Comparison of ENCODE assay signal across 1 cellular context in the genomic region with DNA sequence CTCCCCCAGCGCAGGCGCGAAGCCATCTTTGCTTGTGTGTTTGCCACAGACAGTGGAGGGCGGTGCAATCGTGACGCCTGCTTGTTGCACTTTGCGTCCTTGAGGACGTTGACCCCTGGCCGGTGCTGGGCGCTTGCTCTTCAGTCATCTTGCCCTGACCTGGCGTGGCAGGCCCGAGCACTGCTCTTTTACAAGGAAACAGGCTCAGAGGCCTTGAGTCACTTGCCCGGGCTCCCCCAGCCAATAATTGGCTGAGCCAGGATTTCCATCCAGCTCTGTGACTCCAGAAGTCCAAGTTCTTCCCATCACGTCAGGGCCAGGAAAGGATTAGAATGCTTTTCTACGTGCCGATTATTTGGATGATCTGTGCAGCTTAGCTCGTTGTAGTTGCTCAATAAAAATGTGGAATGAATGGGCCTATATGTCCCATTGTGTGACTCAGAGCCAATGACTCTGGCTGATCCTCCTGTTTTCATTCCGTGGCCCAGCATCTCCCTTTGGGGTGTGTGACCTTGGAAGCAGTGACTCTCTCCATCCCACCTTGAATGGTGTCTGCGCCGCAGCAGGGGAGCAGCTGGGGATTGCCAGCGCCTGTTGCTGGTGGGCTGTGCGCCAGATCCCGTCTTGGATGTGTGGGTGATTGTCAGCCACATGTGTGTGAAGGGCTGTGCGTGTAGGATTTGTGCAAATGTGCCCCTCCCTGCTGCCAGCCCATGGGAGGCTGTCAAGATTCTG.
TF ChIP-seq lines count a peak whose summit lies in the region.

No MANE protein-coding gene starts in this region.

TF ChIP-seq in HepG2, 621 proteins besides CTCF, POLR2A, EP300 and RAD21 (continued from another document and continues in another):
- TF ChIP-seq HMGXB4 (CRISPR knock-in tag; IDR thresholded peaks at IDR 0.05; ENCODE audit: borderline replicate concordance in 1 of 2, low read depth in 1 of 2) (peak; percentile 52 to 63; a peak in 2 of 4 replicates), GATAD1 (CRISPR knock-in tag; IDR thresholded peaks at IDR 0.05) (peak; percentile 74), XBP1 (CRISPR knock-in tag; IDR thresholded peaks at IDR 0.05) (no peak), ZZZ3 (CRISPR knock-in tag; IDR thresholded peaks at IDR 0.05; ENCODE audit: borderline replicate concordance) (0 out of 2 replicates have a peak, but pooled peaks have one; percentile 27), ZNF451 (CRISPR knock-in tag; IDR thresholded peaks at IDR 0.05) (no peak; the same call in 1 of the 2 replicates), ZNF329 (CRISPR knock-in tag; IDR thresholded peaks at IDR 0.05; ENCODE audit: low read depth) (no peak), ZNF18 (CRISPR knock-in tag; IDR thresholded peaks at IDR 0.05; ENCODE audit: insufficient replicate concordance) (no peak), MXI1 (IDR thresholded peaks at IDR 0.05; ENCODE audit: borderline replicate concordance, low read depth, low read length) (peak; percentile 70; the same call in 1 of the 3 replicates), ZNF660 (CRISPR knock-in tag; IDR thresholded peaks at IDR 0.05; ENCODE audit: borderline replicate concordance, low read depth) (no peak), BRD4 (CRISPR knock-in tag; IDR thresholded peaks at IDR 0.05) (0 out of 2 replicates have a peak, but pooled peaks have one; percentile 32), KLF11 (CRISPR knock-in tag; IDR thresholded peaks at IDR 0.05) (no peak), POGZ (CRISPR knock-in tag; IDR thresholded peaks at IDR 0.05) (peak; percentile 75), ZNF510 (CRISPR knock-in tag; IDR thresholded peaks at IDR 0.05; ENCODE audit: low read depth) (peak; percentile 67; the same call in 1 of the 2 replicates), ARNT2 (CRISPR knock-in tag; IDR thresholded peaks at IDR 0.05; ENCODE audit: low read depth) (peak; percentile 74; the same call in 1 of the 2 replicates), ZNF776 (CRISPR knock-in tag; IDR thresholded peaks at IDR 0.05) (no peak), SRSF9 (IDR thresholded peaks at IDR 0.05; ENCODE audit: borderline replicate concordance, insufficient read depth, low read depth, low read length, poor library complexity, severe bottlenecking) (no peak), PHF8 (CRISPR knock-in tag; IDR thresholded peaks at IDR 0.05) (peak; percentile 37; the same call in 1 of the 2 replicates), AKNA (CRISPR knock-in tag; IDR thresholded peaks at IDR 0.05; ENCODE audit: borderline replicate concordance) (no peak), RFX5 (IDR thresholded peaks at IDR 0.05; ENCODE audit: low read depth, low read length) (no peak), ZNF562 (CRISPR knock-in tag; IDR thresholded peaks at IDR 0.05; ENCODE audit: borderline replicate concordance) (no peak), KDM5A (IDR thresholded peaks at IDR 0.05; ENCODE audit: borderline replicate concordance, low read length) (no peak), ZC3H4 (CRISPR knock-in tag; IDR thresholded peaks at IDR 0.05; ENCODE audit: borderline replicate concordance) (0 out of 2 replicates have a peak, but pooled peaks have one; percentile 37), ZBTB7A (CRISPR knock-in tag; IDR thresholded peaks at IDR 0.05) (no peak), ZNF136 (CRISPR knock-in tag; IDR thresholded peaks at IDR 0.05; ENCODE audit: low read depth) (no peak), MEIS2 (CRISPR knock-in tag; IDR thresholded peaks at IDR 0.05) (peak; percentile 89), ZNF430 (CRISPR knock-in tag; IDR thresholded peaks at IDR 0.05) (peak; percentile 79; the same call in 1 of the 2 replicates), NCOA2 (CRISPR knock-in tag; IDR thresholded peaks at IDR 0.05) (peak; percentile 72), NFE2L1 (CRISPR knock-in tag; IDR thresholded peaks at IDR 0.05; ENCODE audit: borderline replicate concordance) (no peak), TAF1 (CRISPR knock-in tag; IDR thresholded peaks at IDR 0.05) (no peak), ONECUT2 (CRISPR knock-in tag; IDR thresholded peaks at IDR 0.05) (no peak), HNRNPUL1 (IDR thresholded peaks at IDR 0.05; ENCODE audit: low read depth, low read length) (no peak), PREB (CRISPR knock-in tag; IDR thresholded peaks at IDR 0.05) (no peak)
- TF ChIP-seq, protein P1, sequence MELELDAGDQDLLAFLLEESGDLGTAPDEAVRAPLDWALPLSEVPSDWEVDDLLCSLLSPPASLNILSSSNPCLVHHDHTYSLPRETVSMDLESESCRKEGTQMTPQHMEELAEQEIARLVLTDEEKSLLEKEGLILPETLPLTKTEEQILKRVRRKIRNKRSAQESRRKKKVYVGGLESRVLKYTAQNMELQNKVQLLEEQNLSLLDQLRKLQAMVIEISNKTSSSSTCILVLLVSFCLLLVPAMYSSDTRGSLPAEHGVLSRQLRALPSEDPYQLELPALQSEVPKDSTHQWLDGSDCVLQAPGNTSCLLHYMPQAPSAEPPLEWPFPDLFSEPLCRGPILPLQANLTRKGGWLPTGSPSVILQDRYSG (CRISPR knock-in tag; IDR thresholded peaks at IDR 0.05), result no peak
- TF ChIP-seq, protein P2, sequence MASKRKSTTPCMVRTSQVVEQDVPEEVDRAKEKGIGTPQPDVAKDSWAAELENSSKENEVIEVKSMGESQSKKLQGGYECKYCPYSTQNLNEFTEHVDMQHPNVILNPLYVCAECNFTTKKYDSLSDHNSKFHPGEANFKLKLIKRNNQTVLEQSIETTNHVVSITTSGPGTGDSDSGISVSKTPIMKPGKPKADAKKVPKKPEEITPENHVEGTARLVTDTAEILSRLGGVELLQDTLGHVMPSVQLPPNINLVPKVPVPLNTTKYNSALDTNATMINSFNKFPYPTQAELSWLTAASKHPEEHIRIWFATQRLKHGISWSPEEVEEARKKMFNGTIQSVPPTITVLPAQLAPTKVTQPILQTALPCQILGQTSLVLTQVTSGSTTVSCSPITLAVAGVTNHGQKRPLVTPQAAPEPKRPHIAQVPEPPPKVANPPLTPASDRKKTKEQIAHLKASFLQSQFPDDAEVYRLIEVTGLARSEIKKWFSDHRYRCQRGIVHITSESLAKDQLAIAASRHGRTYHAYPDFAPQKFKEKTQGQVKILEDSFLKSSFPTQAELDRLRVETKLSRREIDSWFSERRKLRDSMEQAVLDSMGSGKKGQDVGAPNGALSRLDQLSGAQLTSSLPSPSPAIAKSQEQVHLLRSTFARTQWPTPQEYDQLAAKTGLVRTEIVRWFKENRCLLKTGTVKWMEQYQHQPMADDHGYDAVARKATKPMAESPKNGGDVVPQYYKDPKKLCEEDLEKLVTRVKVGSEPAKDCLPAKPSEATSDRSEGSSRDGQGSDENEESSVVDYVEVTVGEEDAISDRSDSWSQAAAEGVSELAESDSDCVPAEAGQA (IDR thresholded peaks at IDR 0.05; ENCODE audit: low read depth), result peak; percentile 84; the same call in 1 of the 2 replicates
- TF ChIP-seq, protein P2 (CRISPR knock-in tag; IDR thresholded peaks at IDR 0.05; ENCODE audit: borderline replicate concordance), result no peak
- TF ChIP-seq, protein P3, sequence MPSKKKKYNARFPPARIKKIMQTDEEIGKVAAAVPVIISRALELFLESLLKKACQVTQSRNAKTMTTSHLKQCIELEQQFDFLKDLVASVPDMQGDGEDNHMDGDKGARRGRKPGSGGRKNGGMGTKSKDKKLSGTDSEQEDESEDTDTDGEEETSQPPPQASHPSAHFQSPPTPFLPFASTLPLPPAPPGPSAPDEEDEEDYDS (CRISPR knock-in tag; IDR thresholded peaks at IDR 0.05), result peak; percentile 37; the same call in 1 of the 2 replicates
- TF ChIP-seq, protein P4, sequence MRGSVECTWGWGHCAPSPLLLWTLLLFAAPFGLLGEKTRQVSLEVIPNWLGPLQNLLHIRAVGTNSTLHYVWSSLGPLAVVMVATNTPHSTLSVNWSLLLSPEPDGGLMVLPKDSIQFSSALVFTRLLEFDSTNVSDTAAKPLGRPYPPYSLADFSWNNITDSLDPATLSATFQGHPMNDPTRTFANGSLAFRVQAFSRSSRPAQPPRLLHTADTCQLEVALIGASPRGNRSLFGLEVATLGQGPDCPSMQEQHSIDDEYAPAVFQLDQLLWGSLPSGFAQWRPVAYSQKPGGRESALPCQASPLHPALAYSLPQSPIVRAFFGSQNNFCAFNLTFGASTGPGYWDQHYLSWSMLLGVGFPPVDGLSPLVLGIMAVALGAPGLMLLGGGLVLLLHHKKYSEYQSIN (CRISPR knock-in tag; IDR thresholded peaks at IDR 0.05; ENCODE audit: borderline replicate concordance), result no peak
- TF ChIP-seq, protein P5, sequence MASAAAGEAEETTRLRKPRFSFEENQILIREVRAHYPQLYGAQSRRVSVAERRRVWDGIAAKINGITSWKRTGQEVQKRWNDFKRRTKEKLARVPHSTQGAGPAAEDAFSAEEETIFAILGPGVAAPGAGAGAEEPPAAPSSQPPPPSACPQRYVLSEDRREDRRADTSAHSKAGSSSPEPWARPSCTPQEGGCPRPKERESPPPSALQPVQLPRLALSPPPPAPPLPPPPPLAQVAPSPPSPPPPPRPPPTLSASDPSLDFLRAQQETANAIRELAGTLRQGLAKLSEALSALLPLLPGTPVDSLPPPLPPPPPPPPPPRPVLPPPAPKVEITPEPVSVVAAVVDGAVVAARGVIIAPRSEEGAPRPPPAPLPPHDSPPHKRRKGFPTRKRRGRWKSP (CRISPR knock-in tag; IDR thresholded peaks at IDR 0.05), result peak; percentile 91
